Comparison of ENCODE assay signal across 1 cellular context in genomic region chr9:105901514-105902109, GRCh38.
TF ChIP-seq lines count a peak whose summit lies in the region.

No MANE protein-coding gene starts in this region.

TF ChIP-seq in HepG2, 621 proteins besides CTCF, POLR2A, EP300 and RAD21 (continued from another document):
- no peak for TF ChIP-seq ZNF280B (CRISPR knock-in tag; IDR thresholded peaks at IDR 0.05; ENCODE audit: borderline replicate concordance)
- no peak for TF ChIP-seq EZH2 (conservative IDR thresholded peaks at IDR 0.05; ENCODE audit: low read depth, low read length)
- TF ChIP-seq PHF8 (CRISPR knock-in tag; IDR thresholded peaks at IDR 0.05): no peak
- TF ChIP-seq, protein P1, sequence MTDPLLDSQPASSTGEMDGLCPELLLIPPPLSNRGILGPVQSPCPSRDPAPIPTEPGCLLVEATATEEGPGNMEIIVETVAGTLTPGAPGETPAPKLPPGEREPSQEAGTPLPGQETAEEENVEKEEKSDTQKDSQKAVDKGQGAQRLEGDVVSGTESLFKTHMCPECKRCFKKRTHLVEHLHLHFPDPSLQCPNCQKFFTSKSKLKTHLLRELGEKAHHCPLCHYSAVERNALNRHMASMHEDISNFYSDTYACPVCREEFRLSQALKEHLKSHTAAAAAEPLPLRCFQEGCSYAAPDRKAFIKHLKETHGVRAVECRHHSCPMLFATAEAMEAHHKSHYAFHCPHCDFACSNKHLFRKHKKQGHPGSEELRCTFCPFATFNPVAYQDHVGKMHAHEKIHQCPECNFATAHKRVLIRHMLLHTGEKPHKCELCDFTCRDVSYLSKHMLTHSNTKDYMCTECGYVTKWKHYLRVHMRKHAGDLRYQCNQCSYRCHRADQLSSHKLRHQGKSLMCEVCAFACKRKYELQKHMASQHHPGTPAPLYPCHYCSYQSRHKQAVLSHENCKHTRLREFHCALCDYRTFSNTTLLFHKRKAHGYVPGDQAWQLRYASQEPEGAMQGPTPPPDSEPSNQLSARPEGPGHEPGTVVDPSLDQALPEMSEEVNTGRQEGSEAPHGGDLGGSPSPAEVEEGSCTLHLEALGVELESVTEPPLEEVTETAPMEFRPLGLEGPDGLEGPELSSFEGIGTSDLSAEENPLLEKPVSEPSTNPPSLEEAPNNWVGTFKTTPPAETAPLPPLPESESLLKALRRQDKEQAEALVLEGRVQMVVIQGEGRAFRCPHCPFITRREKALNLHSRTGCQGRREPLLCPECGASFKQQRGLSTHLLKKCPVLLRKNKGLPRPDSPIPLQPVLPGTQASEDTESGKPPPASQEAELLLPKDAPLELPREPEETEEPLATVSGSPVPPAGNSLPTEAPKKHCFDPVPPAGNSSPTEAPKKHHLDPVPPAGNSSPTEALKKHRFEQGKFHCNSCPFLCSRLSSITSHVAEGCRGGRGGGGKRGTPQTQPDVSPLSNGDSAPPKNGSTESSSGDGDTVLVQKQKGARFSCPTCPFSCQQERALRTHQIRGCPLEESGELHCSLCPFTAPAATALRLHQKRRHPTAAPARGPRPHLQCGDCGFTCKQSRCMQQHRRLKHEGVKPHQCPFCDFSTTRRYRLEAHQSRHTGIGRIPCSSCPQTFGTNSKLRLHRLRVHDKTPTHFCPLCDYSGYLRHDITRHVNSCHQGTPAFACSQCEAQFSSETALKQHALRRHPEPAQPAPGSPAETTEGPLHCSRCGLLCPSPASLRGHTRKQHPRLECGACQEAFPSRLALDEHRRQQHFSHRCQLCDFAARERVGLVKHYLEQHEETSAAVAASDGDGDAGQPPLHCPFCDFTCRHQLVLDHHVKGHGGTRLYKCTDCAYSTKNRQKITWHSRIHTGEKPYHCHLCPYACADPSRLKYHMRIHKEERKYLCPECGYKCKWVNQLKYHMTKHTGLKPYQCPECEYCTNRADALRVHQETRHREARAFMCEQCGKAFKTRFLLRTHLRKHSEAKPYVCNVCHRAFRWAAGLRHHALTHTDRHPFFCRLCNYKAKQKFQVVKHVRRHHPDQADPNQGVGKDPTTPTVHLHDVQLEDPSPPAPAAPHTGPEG (CRISPR knock-in tag; IDR thresholded peaks at IDR 0.05): no peak
- no peak for TF ChIP-seq RBM39 (IDR thresholded peaks at IDR 0.05; ENCODE audit: low read depth, low read length, poor library complexity, severe bottlenecking)
- TF ChIP-seq ZNF552 (CRISPR knock-in tag; IDR thresholded peaks at IDR 0.05; ENCODE audit: borderline replicate concordance): no peak
- TF ChIP-seq ZNF572 (CRISPR knock-in tag; IDR thresholded peaks at IDR 0.05): 0 out of 2 replicates have a peak, but pooled peaks have one; percentile 57
- TF ChIP-seq ZNF672 (CRISPR knock-in tag; IDR thresholded peaks at IDR 0.05): no peak
- TF ChIP-seq PPARG (CRISPR knock-in tag; conservative IDR thresholded peaks at IDR 0.05): peak; percentile 46; the same call in 1 of the 2 replicates
- TF ChIP-seq HBP1 (CRISPR knock-in tag; IDR thresholded peaks at IDR 0.05; ENCODE audit: low read depth): no peak
- no peak for TF ChIP-seq IKZF4 (CRISPR knock-in tag; IDR thresholded peaks at IDR 0.05; ENCODE audit: borderline replicate concordance, low read depth, not compliant biosample characterization)
- TF ChIP-seq ARID4A (CRISPR knock-in tag; IDR thresholded peaks at IDR 0.05; ENCODE audit: borderline replicate concordance): 0 out of 2 replicates have a peak, but pooled peaks have one; percentile 17
- TF ChIP-seq, protein P2, sequence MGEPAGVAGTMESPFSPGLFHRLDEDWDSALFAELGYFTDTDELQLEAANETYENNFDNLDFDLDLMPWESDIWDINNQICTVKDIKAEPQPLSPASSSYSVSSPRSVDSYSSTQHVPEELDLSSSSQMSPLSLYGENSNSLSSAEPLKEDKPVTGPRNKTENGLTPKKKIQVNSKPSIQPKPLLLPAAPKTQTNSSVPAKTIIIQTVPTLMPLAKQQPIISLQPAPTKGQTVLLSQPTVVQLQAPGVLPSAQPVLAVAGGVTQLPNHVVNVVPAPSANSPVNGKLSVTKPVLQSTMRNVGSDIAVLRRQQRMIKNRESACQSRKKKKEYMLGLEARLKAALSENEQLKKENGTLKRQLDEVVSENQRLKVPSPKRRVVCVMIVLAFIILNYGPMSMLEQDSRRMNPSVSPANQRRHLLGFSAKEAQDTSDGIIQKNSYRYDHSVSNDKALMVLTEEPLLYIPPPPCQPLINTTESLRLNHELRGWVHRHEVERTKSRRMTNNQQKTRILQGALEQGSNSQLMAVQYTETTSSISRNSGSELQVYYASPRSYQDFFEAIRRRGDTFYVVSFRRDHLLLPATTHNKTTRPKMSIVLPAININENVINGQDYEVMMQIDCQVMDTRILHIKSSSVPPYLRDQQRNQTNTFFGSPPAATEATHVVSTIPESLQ (CRISPR knock-in tag; conservative IDR thresholded peaks at IDR 0.05): no peak
- no peak for TF ChIP-seq TOPORS (CRISPR knock-in tag; IDR thresholded peaks at IDR 0.05)
- no peak for TF ChIP-seq DPF2 (CRISPR knock-in tag; IDR thresholded peaks at IDR 0.05; ENCODE audit: borderline replicate concordance, low read depth)
- TF ChIP-seq IRX3 (CRISPR knock-in tag; IDR thresholded peaks at IDR 0.05; ENCODE audit: borderline replicate concordance, low read depth): no peak
- TF ChIP-seq ZNF556 (CRISPR knock-in tag; IDR thresholded peaks at IDR 0.05; ENCODE audit: borderline replicate concordance): no peak
- no peak for TF ChIP-seq ZSCAN31 (CRISPR knock-in tag; IDR thresholded peaks at IDR 0.05; ENCODE audit: low read depth)
- TF ChIP-seq, protein P3, sequence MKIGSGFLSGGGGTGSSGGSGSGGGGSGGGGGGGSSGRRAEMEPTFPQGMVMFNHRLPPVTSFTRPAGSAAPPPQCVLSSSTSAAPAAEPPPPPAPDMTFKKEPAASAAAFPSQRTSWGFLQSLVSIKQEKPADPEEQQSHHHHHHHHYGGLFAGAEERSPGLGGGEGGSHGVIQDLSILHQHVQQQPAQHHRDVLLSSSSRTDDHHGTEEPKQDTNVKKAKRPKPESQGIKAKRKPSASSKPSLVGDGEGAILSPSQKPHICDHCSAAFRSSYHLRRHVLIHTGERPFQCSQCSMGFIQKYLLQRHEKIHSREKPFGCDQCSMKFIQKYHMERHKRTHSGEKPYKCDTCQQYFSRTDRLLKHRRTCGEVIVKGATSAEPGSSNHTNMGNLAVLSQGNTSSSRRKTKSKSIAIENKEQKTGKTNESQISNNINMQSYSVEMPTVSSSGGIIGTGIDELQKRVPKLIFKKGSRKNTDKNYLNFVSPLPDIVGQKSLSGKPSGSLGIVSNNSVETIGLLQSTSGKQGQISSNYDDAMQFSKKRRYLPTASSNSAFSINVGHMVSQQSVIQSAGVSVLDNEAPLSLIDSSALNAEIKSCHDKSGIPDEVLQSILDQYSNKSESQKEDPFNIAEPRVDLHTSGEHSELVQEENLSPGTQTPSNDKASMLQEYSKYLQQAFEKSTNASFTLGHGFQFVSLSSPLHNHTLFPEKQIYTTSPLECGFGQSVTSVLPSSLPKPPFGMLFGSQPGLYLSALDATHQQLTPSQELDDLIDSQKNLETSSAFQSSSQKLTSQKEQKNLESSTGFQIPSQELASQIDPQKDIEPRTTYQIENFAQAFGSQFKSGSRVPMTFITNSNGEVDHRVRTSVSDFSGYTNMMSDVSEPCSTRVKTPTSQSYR (CRISPR knock-in tag; IDR thresholded peaks at IDR 0.05; ENCODE audit: borderline replicate concordance): no peak; the same call in 1 of the 2 replicates
- no peak for TF ChIP-seq KLF11 (CRISPR knock-in tag; IDR thresholded peaks at IDR 0.05)
- no peak for TF ChIP-seq CHCHD3 (CRISPR knock-in tag; IDR thresholded peaks at IDR 0.05)
TF ChIP-seq in HepG2: peak in this region for 15.
